10 cellular contexts compared by ENCODE assay signal in the genomic region with DNA sequence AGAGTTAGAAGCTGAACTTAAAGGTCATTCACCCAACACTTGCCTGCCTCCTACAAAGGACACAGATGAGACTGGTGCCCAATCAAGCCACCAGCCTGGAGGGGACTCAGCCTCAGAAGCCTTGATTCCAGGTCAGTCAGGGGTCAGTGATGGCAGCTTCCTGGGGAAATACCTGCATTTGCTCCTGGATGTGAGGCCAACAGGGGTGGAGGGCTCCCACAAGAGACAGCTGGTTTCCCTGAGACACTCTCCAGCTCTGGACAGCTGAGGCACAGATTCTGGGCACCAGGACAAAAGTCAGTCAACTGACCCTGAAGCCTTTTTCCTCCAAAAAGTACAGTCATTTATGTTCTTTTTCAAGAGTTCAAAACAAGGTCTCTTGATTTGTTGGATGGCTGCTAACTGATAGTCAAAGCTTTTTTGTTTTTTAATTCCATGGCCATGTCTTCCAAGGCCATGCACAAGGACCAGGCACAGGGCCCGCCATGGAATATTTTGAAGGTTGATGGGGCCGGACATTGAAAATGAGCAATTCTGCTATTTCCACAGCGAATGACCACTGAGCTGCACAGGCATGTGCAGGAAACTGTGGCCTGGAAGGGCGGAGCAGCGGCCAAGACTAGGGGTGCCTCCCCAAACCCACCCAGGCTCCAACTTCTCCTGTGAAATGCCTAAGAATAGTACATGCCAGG. TPM values are rescaled to one million over a fixed set of nuclear protein-coding genes. Genes with fewer than 3 reads are reported as not detected.
DNase-seq lines count a peak whose midpoint lies in the region; ATAC-seq, FAIRE-seq and TF ChIP-seq lines count a peak whose summit lies in the region.
"Had no signal": no experiment of that assay in that cellular context is flagged by ENCODE, and none has a peak within 500 bp of the region (broad histone marks: within the 10 kb centered on the region; RNA-seq: fewer than 3 reads in every experiment).

No MANE protein-coding gene starts in this region.

- no peak overlapping the region for H3K27ac Mint-ChIP-seq in CD8-positive, alpha-beta memory T cell

- no peak for DNase-seq in CD8-positive, alpha-beta memory T cell
- DNase-seq in RKO (ENCODE audit: low spot score) (peak; percentile 44), endothelial cell of umbilical vein (ENCODE audit: low read depth, low spot score) (no peak), psoas muscle (peak in 1 of 2 donors; percentile 20), DMS 273 treated with DMSO at 0.1 percent for 48 hours (lab: John Stamatoyannopoulos, UW) (no peak), HEK293T (ENCODE audit: extremely low spot score) (no peak)
- DNase-seq: NCI-H187 treated with DMSO at 0.1 percent for 48 hours had no signal

- H3K4me2 ChIP-seq in endothelial cell of umbilical vein (ENCODE audit: insufficient read depth, low read length): peak overlapping the region; percentile 53

- no peaks in the 10 kb centered on the region for H3K36me3 Mint-ChIP-seq in CD8-positive, alpha-beta memory T cell

- H3K27me3 ChIP-seq in CD8-positive, alpha-beta memory T cell (ENCODE audit: insufficient read depth, low read length, poor library complexity, severe bottlenecking): peaks cover 7% of the 10 kb centered on the region
- H3K27me3 ChIP-seq in endothelial cell of umbilical vein (ENCODE audit: control insufficient read depth in 2 of 2, insufficient read depth in 2 of 2, low read length in 2 of 2): no peaks in the 10 kb centered on the region
- H3K27me3 ChIP-seq in psoas muscle (ENCODE audit: insufficient read depth in 3 of 3, low read length in 2 of 3): peaks cover 0 to 15% (median 0%) of the 10 kb centered on the region in 3 donors

- H3K79me2 ChIP-seq in endothelial cell of umbilical vein (ENCODE audit: control insufficient read depth, insufficient read depth, low read length): peaks cover 49% of the 10 kb centered on the region

- intact Hi-C loops in endothelial cell of umbilical vein (cut with micrococcal nuclease) (no loop called here), psoas muscle (cut with DNase I) (no loop called here)

- peak overlapping the region; percentile 6 for H3K27ac ChIP-seq in CD8-positive, alpha-beta memory T cell (ENCODE audit: low read depth, low read length)
- H3K27ac ChIP-seq in endothelial cell of umbilical vein (ENCODE audit: insufficient read depth, low read depth, low read length) (no peak overlapping the region), psoas muscle (no peak overlapping the region)
- H3K27ac ChIP-seq: cardiac muscle cell had no signal

- dilution Hi-C loops in endothelial cell of umbilical vein (cut with MboI; ENCODE audit: extremely low pct_ligation_motif_present, low sequenced_read_pairs): no loop called here

- no peak overlapping the region for H2AFZ ChIP-seq in endothelial cell of umbilical vein (ENCODE audit: low read depth, low read length)

- TF ChIP-seq POLR2A in endothelial cell of umbilical vein (IDR thresholded peaks at IDR 0.05; ENCODE audit: low read depth, low read length): no peak

- H3K9ac ChIP-seq in endothelial cell of umbilical vein (replicated peaks; ENCODE audit: extremely low read depth, insufficient read depth, low read length): no peak overlapping the region

- H3K4me3 ChIP-seq in CD8-positive, alpha-beta memory T cell (ENCODE audit: low read length): no peak overlapping the region
- H3K4me3 ChIP-seq in endothelial cell of umbilical vein (replicated peaks in 1 of 3; ENCODE audit: insufficient read depth in 1 of 3, low read depth in 1 of 3, low read length in 3 of 3) (peak overlapping the region in 2 of 3 experiments; percentile 72 to 74), psoas muscle (peak overlapping the region; percentile 78)

- H3K9me3 ChIP-seq in CD8-positive, alpha-beta memory T cell (ENCODE audit: low read length): no peaks in the 10 kb centered on the region
- H3K9me3 ChIP-seq in endothelial cell of umbilical vein (replicated peaks; ENCODE audit: control insufficient read depth, insufficient read depth, low read length) (no peaks in the 10 kb centered on the region), psoas muscle (no peaks in the 10 kb centered on the region)

- peaks cover 8% of the 10 kb centered on the region for H3K4me1 ChIP-seq in CD8-positive, alpha-beta memory T cell (ENCODE audit: insufficient read depth, low read length)
- H3K4me1 ChIP-seq in endothelial cell of umbilical vein (ENCODE audit: control insufficient read depth, extremely low read depth, insufficient read depth, low read length): peaks cover 35% of the 10 kb centered on the region
- peaks cover 20% of the 10 kb centered on the region for H3K4me1 ChIP-seq in psoas muscle

- FAIRE-seq in endothelial cell of umbilical vein (lab: Jason Lieb, UNC): peak; percentile 8

- no peaks in the 10 kb centered on the region for H3K36me3 ChIP-seq in CD8-positive, alpha-beta memory T cell (ENCODE audit: insufficient read depth, low read length)
- H3K36me3 ChIP-seq in endothelial cell of umbilical vein (ENCODE audit: control insufficient read depth in 2 of 2, extremely low read depth in 1 of 2, insufficient read depth in 2 of 2, low read length in 2 of 2) (no peaks in the 10 kb centered on the region), psoas muscle (ENCODE audit: insufficient read depth in 1 of 2, low read depth in 1 of 2) (no peaks in the 10 kb centered on the region)
- H3K36me3 ChIP-seq: cardiac muscle cell had no signal

- TSS peak; percentile 21 for BruUV-seq in endothelial cell of umbilical vein (replicated peaks; lab: Mats Ljungman, UMichigan)

- no peak for TF ChIP-seq CTCF in endothelial cell of umbilical vein (IDR thresholded peaks at IDR 0.05; ENCODE audit: extremely low read depth in 1 of 2, insufficient read depth in 1 of 2, low read depth in 1 of 2, low read length in 2 of 2)
- TF ChIP-seq CTCF in psoas muscle (IDR thresholded peaks at IDR 0.05): no peak

- peaks cover 26 to 40% of the 10 kb centered on the region in 2 donors for H3K27me3 Mint-ChIP-seq in CD8-positive, alpha-beta memory T cell

- ATAC-seq in psoas muscle (no peak), HG02623 (IDR thresholded peaks at IDR 0.05; ENCODE audit: unreplicated experiment) (no peak), GM18873 (IDR thresholded peaks at IDR 0.05; ENCODE audit: low FRiP score, unreplicated experiment) (no peak)

- no peaks in the 10 kb centered on the region for H3K9me1 ChIP-seq in endothelial cell of umbilical vein (replicated peaks; ENCODE audit: control insufficient read depth, extremely low read depth, insufficient read depth, low read length)

- POLR2A ChIA-PET in CD8-positive, alpha-beta memory T cell (lab: Charles Lee): no interaction called here
- POLR2A ChIA-PET in endothelial cell of umbilical vein (lab: Charles Lee) (no interaction called here), HEK293T (lab: Yijun Ruan, JAX) (interaction anchor here (1.4 kb wide), 1 partner anchor 72 kb away, joined by 3 read pairs; no protein-coding TSS in a partner anchor)

- H3K9me3 Mint-ChIP-seq in CD8-positive, alpha-beta memory T cell: no peaks in the 10 kb centered on the region

- H4K20me1 ChIP-seq in endothelial cell of umbilical vein (replicated peaks; ENCODE audit: control insufficient read depth, extremely low read depth, insufficient read depth, low read length): no peaks in the 10 kb centered on the region

- H3K4me3 Mint-ChIP-seq in CD8-positive, alpha-beta memory T cell: peak overlapping the region; percentile 11 to 58 (median 31)

- CTCF ChIA-PET in CD8-positive, alpha-beta memory T cell (lab: Charles Lee): no interaction called here
- CTCF ChIA-PET in endothelial cell of umbilical vein (lab: Charles Lee) (interaction anchor here (1.2 to 3.0 kb wide), 6 partner anchors 9 to 165 kb away, joined by 3 to 16 read pairs (median 5); partner anchors contain the start of gene ZBTB21), HEK293T (lab: Yijun Ruan, JAX) (interaction anchor here (0.9 kb wide), 2 partner anchors 164 to 165 kb away, joined by 3 to 4 read pairs; no protein-coding TSS in a partner anchor)

- 75 to 87% (median 83%) methylated on average over 5 of the region's 5 CpGs for WGBS in psoas muscle, 3 donors

- peaks cover 5 to 15% (median 10%) of the 10 kb centered on the region in 3 donors for H3K4me1 Mint-ChIP-seq in CD8-positive, alpha-beta memory T cell

TF ChIP-seq in endothelial cell of umbilical vein, 7 proteins besides CTCF, POLR2A, EP300 and RAD21 (continues in another document):
- TF ChIP-seq MYC (IDR thresholded peaks at IDR 0.05; ENCODE audit: low read depth, low read length) (no peak), JUN (IDR thresholded peaks at IDR 0.05; ENCODE audit: borderline replicate concordance, insufficient read depth, insufficient read length, low read depth) (no peak)

TF ChIP-seq in HEK293T, 16 proteins besides CTCF, POLR2A, EP300 and RAD21 (continues in another document):
- no peak for TF ChIP-seq ELF4 (IDR thresholded peaks at IDR 0.05)
- TF ChIP-seq CTBP1 (IDR thresholded peaks at IDR 0.05; ENCODE audit: borderline replicate concordance): no peak
- no peak for TF ChIP-seq LEF1 (IDR thresholded peaks at IDR 0.05; ENCODE audit: borderline replicate concordance)
- no peak for TF ChIP-seq FOXK2 (IDR thresholded peaks at IDR 0.05)
- no peak for TF ChIP-seq TARDBP (IDR thresholded peaks at IDR 0.05)

RNA-seq across cellular contexts. Expression of gene C2CD2, which starts 1.8 kb away (rescaled TPM):
- 1 to 10 TPM; 4.3 to 5.0 TPM for total RNA-seq in CD8-positive, alpha-beta memory T cell
- 2.3 TPM for polyA plus RNA-seq in CD8-positive, alpha-beta memory T cell
- total RNA-seq in endothelial cell of umbilical vein: 33.6 and 41.2 TPM in 2 replicates
- 28.3 and 32.6 TPM in 2 replicates for polyA plus RNA-seq in endothelial cell of umbilical vein
- 21.2 and 21.8 TPM in 2 replicates for polyA plus RNA-seq in endothelial cell of umbilical vein (2011; cell fraction: cytosol; rRNA removed)
- 69.6 and 72.9 TPM in 2 replicates for polyA plus RNA-seq in endothelial cell of umbilical vein (2011; cell fraction: nucleus; rRNA removed)
- polyA plus RNA-seq in endothelial cell of umbilical vein (2012): 18.7 and 21.2 TPM in 2 replicates
- 73.1 and 80.4 TPM in 2 replicates for polyA minus RNA-seq in endothelial cell of umbilical vein
- polyA minus RNA-seq in endothelial cell of umbilical vein (2011; cell fraction: cytosol; rRNA and poly(A)+ RNA removed): 15.3 TPM
- polyA minus RNA-seq in endothelial cell of umbilical vein (2011; cell fraction: nucleus; rRNA and poly(A)+ RNA removed): 64.6 and 69.8 TPM in 2 replicates
- 1 to 10 TPM; 3.2 to 6.6 (median 4.0) TPM for total RNA-seq in psoas muscle
- 1 to 10 TPM; 1.6 to 2.9 (median 1.9) TPM for polyA plus RNA-seq in psoas muscle

RNA-seq across cellular contexts. Expression of gene ZBTB21, which starts 58.1 kb away (rescaled TPM):
- 10 to 100 TPM; 39.0 to 43.6 TPM for total RNA-seq in CD8-positive, alpha-beta memory T cell
- polyA plus RNA-seq in CD8-positive, alpha-beta memory T cell: 5.9 TPM
- total RNA-seq in endothelial cell of umbilical vein (10.8 and 12.4 TPM in 2 replicates), psoas muscle (1 to 10 TPM; 4.5 to 8.8 (median 4.6) TPM)
- polyA plus RNA-seq in endothelial cell of umbilical vein (2.8 and 3.9 TPM in 2 replicates), psoas muscle (1 to 10 TPM in 2 of 3 donors, under 1 TPM in 1; 0.49 to 2.2 (median 1.2) TPM)
- 3.2 and 3.6 TPM in 2 replicates for polyA plus RNA-seq in endothelial cell of umbilical vein (2011; cell fraction: cytosol; rRNA removed)
- polyA plus RNA-seq in endothelial cell of umbilical vein (2011; cell fraction: nucleus; rRNA removed): 9.7 and 11.3 TPM in 2 replicates
- 6.8 and 7.2 TPM in 2 replicates for polyA plus RNA-seq in endothelial cell of umbilical vein (2012)
- polyA minus RNA-seq in endothelial cell of umbilical vein: 11.3 and 16.9 TPM in 2 replicates
- 14.7 TPM for polyA minus RNA-seq in endothelial cell of umbilical vein (2011; cell fraction: cytosol; rRNA and poly(A)+ RNA removed)
- 10.0 and 15.4 TPM in 2 replicates for polyA minus RNA-seq in endothelial cell of umbilical vein (2011; cell fraction: nucleus; rRNA and poly(A)+ RNA removed)
